23 cellular contexts compared by ENCODE assay signal in genomic region chr2:86628091-86628522, GRCh38. TPM values are rescaled to one million over a fixed set of nuclear protein-coding genes. Genes with fewer than 3 reads are reported as not detected.
A peak's percentile ranks its signal among the peaks of the same experiment; 100 is the strongest.
DNase-seq lines count a peak whose midpoint lies in the region; ATAC-seq, FAIRE-seq and TF ChIP-seq lines count a peak whose summit lies in the region.
"Had no signal": no experiment of that assay in that cellular context is flagged by ENCODE, and none has a peak within 500 bp of the region (broad histone marks: within the 10 kb centered on the region; RNA-seq: fewer than 3 reads in every experiment).

No MANE protein-coding gene starts in this region.

- ATAC-seq in GM19395 (IDR thresholded peaks at IDR 0.05; ENCODE audit: unreplicated experiment) (peak; percentile 37), mucosa of descending colon (no peak), left lung (no peak)
- ATAC-seq: left colon; naive thymus-derived CD4-positive, alpha-beta T cell had no signal

- H3K9me3 ChIP-seq in SJCRH30 (replicated peaks) (no peaks in the 10 kb centered on the region), mucosa of descending colon (no peaks in the 10 kb centered on the region), left lung (no peaks in the 10 kb centered on the region), OCI-LY7 (ENCODE audit: low read length) (no peaks in the 10 kb centered on the region)
- H3K9me3 ChIP-seq: HAP-1, prostate gland had no signal

- H3K4me2 ChIP-seq in OCI-LY7 (ENCODE audit: low read length), result no peak overlapping the region

- H4K20me1 ChIP-seq in OCI-LY7 (ENCODE audit: insufficient read depth, low read length), result no peaks in the 10 kb centered on the region

- H3K9me2 ChIP-seq in OCI-LY7 (ENCODE audit: insufficient read depth, low read length), result no peaks in the 10 kb centered on the region

- CTCF ChIA-PET in GM10248 (lab: Yijun Ruan, JAX), result interaction anchor here (1.2 kb wide), 1 partner anchor 21 kb away, joined by 3 read pairs; no protein-coding TSS in a partner anchor
- CTCF ChIA-PET in OCI-LY7 (lab: Charles Lee; ENCODE audit: unreplicated experiment), result no interaction called here

- no TSS peak for BruUV-seq in OCI-LY7 (replicated peaks; lab: Mats Ljungman, UMichigan)

- no peak for FAIRE-seq in HTR-8/SVneo (lab: Jason Lieb, UNC)
- FAIRE-seq: TTC549 had no signal

- DNase-seq in GM10248 (ENCODE audit: extremely low spot score) (peak; percentile 58), SJCRH30 (peak; percentile 52 to 65), mucosa of descending colon (peak in 2 of 3 donors; percentile 40 to 53), left lung (no peak), OCI-LY7 (ENCODE audit: low spot score) (no peak), HTR-8/SVneo (ENCODE audit: insufficient read length, low spot score) (no peak), NCI-H774 (lab: John Stamatoyannopoulos, UW) (no peak)
- DNase-seq: activated CD4-positive, alpha-beta T cell treated with anti-CD3 and anti-CD28 coated beads, Interleukin-2, amount 50 U/mL, for 4 hours; activated T-cell treated with anti-CD3 and anti-CD28 coated beads, Interleukin-2, amount 50 U/mL, for 48 hours; Calu3; effector CD8-positive, alpha-beta T cell; GF-D8; hippocampal formation; IMR-90; naive thymus-derived CD4-positive, alpha-beta T cell; NCI-H1048; NCI-H2171 treated with DMSO at 0.1 percent for 48 hours; SIG-M5 had no signal

- intact Hi-C loops in mucosa of descending colon (cut with DNase I, micrococcal nuclease), result no loop called here
- intact Hi-C loops in left lung (cut with DNase I), result no loop called here
- intact Hi-C loops in OCI-LY7 (cut with micrococcal nuclease; ENCODE audit: unreplicated experiment), result no loop called here

- H3K4me3 ChIP-seq in SJCRH30, result no peak overlapping the region
- H3K4me3 ChIP-seq in mucosa of descending colon, result no peak overlapping the region
- H3K4me3 ChIP-seq in left lung, result no peak overlapping the region
- H3K4me3 ChIP-seq in OCI-LY7 (ENCODE audit: low read depth, low read length, poor library complexity, severe bottlenecking), result no peak overlapping the region
- H3K4me3 ChIP-seq: HAP-1, prostate gland had no signal

- H3K27me3 ChIP-seq in SJCRH30 (no peaks in the 10 kb centered on the region), left lung (no peaks in the 10 kb centered on the region)

- H3K4me1 ChIP-seq in SJCRH30, result peaks cover 14% of the 10 kb centered on the region
- H3K4me1 ChIP-seq in mucosa of descending colon (ENCODE audit: low read depth), result peaks cover 22% of the 10 kb centered on the region
- no peaks in the 10 kb centered on the region for H3K4me1 ChIP-seq in left lung
- peaks cover 6% of the 10 kb centered on the region for H3K4me1 ChIP-seq in OCI-LY7 (ENCODE audit: insufficient read depth, low read length, poor library complexity, severe bottlenecking)

- POLR2A ChIA-PET in GM10248 (lab: Yijun Ruan, JAX) (no interaction called here), OCI-LY7 (lab: Charles Lee) (no interaction called here)

- H3K79me2 ChIP-seq in OCI-LY7 (ENCODE audit: insufficient read depth, low read depth, low read length), result no peaks in the 10 kb centered on the region

- no peak for TF ChIP-seq CTCF in GM10248 (IDR thresholded peaks at IDR 0.05; ENCODE audit: control extremely low read depth, extremely low read depth, low read depth, missing control alignments)
- no peak for TF ChIP-seq CTCF in mucosa of descending colon (IDR thresholded peaks at IDR 0.05)
- TF ChIP-seq CTCF in left lung (IDR thresholded peaks at IDR 0.05), result no peak
- TF ChIP-seq CTCF in OCI-LY7 (conservative IDR thresholded peaks at IDR 0.05; ENCODE audit: low read length), result no peak

- H3K27ac ChIP-seq in SJCRH30 (no peak overlapping the region), left lung (no peak overlapping the region), OCI-LY7 (ENCODE audit: low read depth, low read length, poor library complexity, severe bottlenecking) (no peak overlapping the region)

- H2AFZ ChIP-seq in OCI-LY7 (ENCODE audit: low read length), result no peak overlapping the region

- H3K36me3 ChIP-seq in SJCRH30 (no peaks in the 10 kb centered on the region), mucosa of descending colon (ENCODE audit: low read depth) (no peaks in the 10 kb centered on the region), left lung (no peaks in the 10 kb centered on the region), OCI-LY7 (ENCODE audit: insufficient read depth, low read length) (no peaks in the 10 kb centered on the region)
- H3K36me3 ChIP-seq: HAP-1, prostate gland had no signal

RNA-seq across cellular contexts. Expression of gene RNF103, which starts 4.4 kb away (rescaled TPM):
- total RNA-seq in SJCRH30 (2014; rRNA removed; shearing (Covaris generic)), result 23.4 and 29.3 TPM in 2 replicates
- total RNA-seq in mucosa of descending colon (10 to 100 TPM; 61.7 to 73.2 (median 69.7) TPM), left lung (10 to 100 TPM; 21.6 to 27.4 TPM), OCI-LY7 (2022) (17.2 and 18.4 TPM in 2 replicates)
- total RNA-seq in OCI-LY7 (2014; rRNA removed; shearing (Covaris generic)), result 11.8 and 12.9 TPM in 2 replicates

Comparison
In these comparisons a context has a peak if more than half of its experiments do, and no peak if none do; other contexts are left out.
1. DNase-seq: peak in GM10248 (single experiment), SJCRH30 (2 of 2) and mucosa of descending colon (2 of 3); none in left lung (0 of 2), OCI-LY7 (single experiment), HTR-8/SVneo (single experiment) and NCI-H774 (single experiment).